ENCODE assay signal across 1 cellular context in the genomic region with DNA sequence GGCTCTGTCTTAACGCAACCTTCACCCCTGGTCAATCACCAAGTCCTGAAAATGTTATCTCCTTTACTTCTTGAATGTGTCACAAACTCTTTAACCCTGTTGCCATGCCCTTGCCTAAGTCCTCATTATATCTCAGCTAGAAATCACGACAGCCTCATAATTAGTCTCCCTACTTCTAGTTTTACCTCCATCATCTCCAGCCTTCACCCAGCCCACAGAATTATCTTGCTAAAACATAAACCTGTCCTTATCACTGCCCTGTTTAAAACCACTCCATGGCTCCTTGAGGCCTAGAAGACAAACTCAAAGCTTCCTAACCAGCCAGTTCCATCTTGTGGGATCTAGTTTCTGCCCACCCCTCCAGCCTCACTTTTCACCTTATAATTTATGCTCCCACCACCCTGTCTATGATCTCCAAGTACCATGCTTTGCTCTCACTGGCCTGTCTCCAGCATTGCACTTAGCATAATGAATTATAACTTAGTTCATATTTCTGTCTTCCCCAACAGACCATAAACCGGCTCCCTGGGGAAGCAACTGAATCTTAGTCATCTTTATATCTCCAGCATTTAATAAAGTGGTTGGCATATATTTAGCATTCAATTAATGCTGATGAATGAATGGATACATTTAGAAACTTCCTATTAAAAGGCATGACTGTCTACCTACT.
TF ChIP-seq lines count a peak whose summit lies in the region.

No MANE protein-coding gene starts in this region.

TF ChIP-seq in K562, 482 proteins besides CTCF, POLR2A, EP300 and RAD21:
- peak; percentile 11; the same call in 1 of the 2 replicates for TF ChIP-seq ESRRA (IDR thresholded peaks at IDR 0.05; ENCODE audit: borderline replicate concordance, low read depth)
- no peak for TF ChIP-seq NFYB (IDR thresholded peaks at IDR 0.05; ENCODE audit: extremely low read depth, insufficient read length)
- TF ChIP-seq TAL1 (IDR thresholded peaks at IDR 0.05), result peak; percentile 34; the same call in 1 of the 2 replicates
- peak; percentile 34; the same call in 1 of the 2 replicates for TF ChIP-seq TEAD4 (IDR thresholded peaks at IDR 0.05; ENCODE audit: low read length)
- TF ChIP-seq TEAD4 (CRISPR knock-in tag; IDR thresholded peaks at IDR 0.05; ENCODE audit: borderline replicate concordance), result no peak
- TF ChIP-seq ARID1B (IDR thresholded peaks at IDR 0.05), result peak; percentile 59
- TF ChIP-seq CBFA2T3 (IDR thresholded peaks at IDR 0.05), result 0 out of 2 replicates have a peak, but pooled peaks have one; percentile 15
- TF ChIP-seq NCOR1 (IDR thresholded peaks at IDR 0.05), result no peak
- TF ChIP-seq, protein P1, sequence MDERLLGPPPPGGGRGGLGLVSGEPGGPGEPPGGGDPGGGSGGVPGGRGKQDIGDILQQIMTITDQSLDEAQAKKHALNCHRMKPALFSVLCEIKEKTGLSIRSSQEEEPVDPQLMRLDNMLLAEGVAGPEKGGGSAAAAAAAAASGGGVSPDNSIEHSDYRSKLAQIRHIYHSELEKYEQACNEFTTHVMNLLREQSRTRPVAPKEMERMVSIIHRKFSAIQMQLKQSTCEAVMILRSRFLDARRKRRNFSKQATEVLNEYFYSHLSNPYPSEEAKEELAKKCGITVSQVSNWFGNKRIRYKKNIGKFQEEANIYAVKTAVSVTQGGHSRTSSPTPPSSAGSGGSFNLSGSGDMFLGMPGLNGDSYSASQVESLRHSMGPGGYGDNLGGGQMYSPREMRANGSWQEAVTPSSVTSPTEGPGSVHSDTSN (CRISPR knock-in tag; IDR thresholded peaks at IDR 0.05; ENCODE audit: low read depth), result no peak
- TF ChIP-seq, protein P1 (tag; conservative IDR thresholded peaks at IDR 0.05; ENCODE audit: low read depth), result 0 out of 2 replicates have a peak, but pooled peaks have one; percentile 39
- no peak for TF ChIP-seq ZNF311 (CRISPR knock-in tag; IDR thresholded peaks at IDR 0.05)
- TF ChIP-seq RCOR1 (IDR thresholded peaks at IDR 0.05; ENCODE audit: borderline replicate concordance in 1 of 2, low read depth in 2 of 2, low read length in 2 of 2), result peak in 1 of 2 experiments; percentile 39; a peak in 1 of 4 replicates
- no peak for TF ChIP-seq POLR3G (IDR thresholded peaks at IDR 0.05; ENCODE audit: extremely low read depth, insufficient read length, insufficient replicate concordance)
- peak; percentile 16; the same call in 1 of the 2 replicates for TF ChIP-seq TCF3 (CRISPR knock-in tag; IDR thresholded peaks at IDR 0.05)
- TF ChIP-seq KDM1A (IDR thresholded peaks at IDR 0.05), result 0 out of 4 replicates have a peak, but pooled peaks of 1 of the 2 experiments have one; percentile 17
- TF ChIP-seq SMARCE1 (IDR thresholded peaks at IDR 0.05), result 0 out of 2 replicates have a peak, but pooled peaks have one; percentile 20
- no peak for TF ChIP-seq NEUROD1 (IDR thresholded peaks at IDR 0.05; ENCODE audit: borderline replicate concordance, low read depth, low read length, partially characterized antibody)
